In genomic region chr2:207528980-207529329, GRCh38 we compare ENCODE assay signal across 8 cellular contexts. TPM values are rescaled to one million over a fixed set of nuclear protein-coding genes. Genes with fewer than 3 reads are reported as not detected.
DNase-seq lines count a peak whose midpoint lies in the region; ATAC-seq, FAIRE-seq and TF ChIP-seq lines count a peak whose summit lies in the region.

No MANE protein-coding gene starts in this region.

- H3K79me2 ChIP-seq in endothelial cell of umbilical vein (ENCODE audit: control insufficient read depth, insufficient read depth, low read length): peaks cover 38% of the 10 kb centered on the region

- no peaks in the 10 kb centered on the region for H3K9me1 ChIP-seq in endothelial cell of umbilical vein (replicated peaks; ENCODE audit: control insufficient read depth, extremely low read depth, insufficient read depth, low read length)

- TF ChIP-seq CTCF in endothelial cell of umbilical vein (IDR thresholded peaks at IDR 0.05; ENCODE audit: extremely low read depth in 1 of 2, insufficient read depth in 1 of 2, low read depth in 1 of 2, low read length in 2 of 2): no peak

- peak overlapping the region; percentile 94 for H3K4me2 ChIP-seq in endothelial cell of umbilical vein (ENCODE audit: insufficient read depth, low read length)

- H3K27ac ChIP-seq in endothelial cell of umbilical vein (ENCODE audit: insufficient read depth, low read depth, low read length) (peak overlapping the region; percentile 95), substantia nigra (ENCODE audit: low read depth, low read length, poor library complexity, severe bottlenecking) (peak overlapping the region; percentile 97)

- TSS peak; percentile 43 for BruUV-seq in endothelial cell of umbilical vein (replicated peaks; lab: Mats Ljungman, UMichigan)

- H3K9ac ChIP-seq in endothelial cell of umbilical vein (replicated peaks; ENCODE audit: extremely low read depth, insufficient read depth, low read length): peak overlapping the region; percentile 98

- peak; percentile 56 for DNase-seq in ELF-1 (ENCODE audit: low read depth, low spot score)
- peak; percentile 31 for DNase-seq in HuH-7 (ENCODE audit: low spot score)
- peak; percentile 56 to 59 for DNase-seq in activated CD4-positive, alpha-beta T cell treated with anti-CD3 and anti-CD28 coated beads, Interleukin-2, amount 50 U/mL, for 4 hours
- DNase-seq in endothelial cell of umbilical vein (ENCODE audit: low read depth, low spot score): peak; percentile 50
- peak; percentile 43 for DNase-seq in myocyte (ENCODE audit: low read depth)
- peak in 7 of 49 donors; percentile 35 to 54 (median 46) for DNase-seq in substantia nigra (lab: John Stamatoyannopoulos, UW)
- DNase-seq in NCI-H1930 (lab: John Stamatoyannopoulos, UW): no peak

- POLR2A ChIA-PET in endothelial cell of umbilical vein (lab: Charles Lee): interaction anchor here (0.7 kb wide), 1 partner anchor 87 kb away, joined by 10 read pairs; no protein-coding TSS in a partner anchor

- H3K4me1 ChIP-seq in endothelial cell of umbilical vein (ENCODE audit: control insufficient read depth, extremely low read depth, insufficient read depth, low read length): peaks cover 26% of the 10 kb centered on the region

- no peaks in the 10 kb centered on the region for H3K36me3 ChIP-seq in endothelial cell of umbilical vein (ENCODE audit: control insufficient read depth in 2 of 2, extremely low read depth in 1 of 2, insufficient read depth in 2 of 2, low read length in 2 of 2)

- peak; percentile 15 for ATAC-seq in GM21526 (IDR thresholded peaks at IDR 0.05; ENCODE audit: low FRiP score, unreplicated experiment)

- peaks cover 3% of the 10 kb centered on the region for H4K20me1 ChIP-seq in endothelial cell of umbilical vein (replicated peaks; ENCODE audit: control insufficient read depth, extremely low read depth, insufficient read depth, low read length)

- H3K9me3 ChIP-seq in endothelial cell of umbilical vein (replicated peaks; ENCODE audit: control insufficient read depth, insufficient read depth, low read length): no peaks in the 10 kb centered on the region

- intact Hi-C loops in endothelial cell of umbilical vein (cut with micrococcal nuclease): loop anchor here (1.0 kb wide), 6 partner anchors 32 to 363 kb away; no protein-coding TSS in a partner anchor

- dilution Hi-C loops in endothelial cell of umbilical vein (cut with MboI; ENCODE audit: extremely low pct_ligation_motif_present, low sequenced_read_pairs): no loop called here

- peak overlapping the region; percentile 61 to 72 (median 66) for H3K4me3 ChIP-seq in endothelial cell of umbilical vein (replicated peaks in 1 of 3; ENCODE audit: insufficient read depth in 1 of 3, low read depth in 1 of 3, low read length in 3 of 3)

- FAIRE-seq in endothelial cell of umbilical vein (lab: Jason Lieb, UNC): peak; percentile 26

- TF ChIP-seq POLR2A in endothelial cell of umbilical vein (IDR thresholded peaks at IDR 0.05; ENCODE audit: low read depth, low read length): no peak

- peak overlapping the region; percentile 64 for H2AFZ ChIP-seq in endothelial cell of umbilical vein (ENCODE audit: low read depth, low read length)

- CTCF ChIA-PET in endothelial cell of umbilical vein (lab: Charles Lee): no interaction called here

- no peaks in the 10 kb centered on the region for H3K27me3 ChIP-seq in endothelial cell of umbilical vein (ENCODE audit: control insufficient read depth in 2 of 2, insufficient read depth in 2 of 2, low read length in 2 of 2)

TF ChIP-seq in endothelial cell of umbilical vein, 7 proteins besides CTCF, POLR2A, EP300 and RAD21:
- no peak for TF ChIP-seq MYC (IDR thresholded peaks at IDR 0.05; ENCODE audit: low read depth, low read length)
- no peak for TF ChIP-seq FOS (IDR thresholded peaks at IDR 0.05; ENCODE audit: borderline replicate concordance, insufficient read depth, low read length)
- TF ChIP-seq GATA2 (IDR thresholded peaks at IDR 0.05; ENCODE audit: insufficient read depth, insufficient read length, low read depth, low read length): no peak
- no peak for TF ChIP-seq MAX (IDR thresholded peaks at IDR 0.05; ENCODE audit: insufficient read depth, insufficient read length)
- no peak for TF ChIP-seq EZH2 (IDR thresholded peaks at IDR 0.05; ENCODE audit: borderline replicate concordance, low read depth, low read length, severe bottlenecking)
- TF ChIP-seq JUN (IDR thresholded peaks at IDR 0.05; ENCODE audit: borderline replicate concordance, insufficient read depth, insufficient read length, low read depth): no peak
TF ChIP-seq in endothelial cell of umbilical vein: peak in this region for 0.

RNA-seq across cellular contexts. Expression of gene CREB1, which starts 0.8 kb away (rescaled TPM):
- 69.3 and 71.1 TPM in 2 replicates for total RNA-seq in endothelial cell of umbilical vein
- 31.0 and 35.7 TPM in 2 replicates for polyA plus RNA-seq in endothelial cell of umbilical vein
- polyA plus RNA-seq in endothelial cell of umbilical vein (2011; cell fraction: cytosol; rRNA removed): 26.4 and 29.1 TPM in 2 replicates
- 41.0 and 42.2 TPM in 2 replicates for polyA plus RNA-seq in endothelial cell of umbilical vein (2011; cell fraction: nucleus; rRNA removed)
- polyA plus RNA-seq in endothelial cell of umbilical vein (2012): 34.9 and 45.5 TPM in 2 replicates
- 131 and 149 TPM in 2 replicates for polyA minus RNA-seq in endothelial cell of umbilical vein
- polyA minus RNA-seq in endothelial cell of umbilical vein (2011; cell fraction: cytosol; rRNA and poly(A)+ RNA removed): 28.4 TPM
- 65.2 and 84.5 TPM in 2 replicates for polyA minus RNA-seq in endothelial cell of umbilical vein (2011; cell fraction: nucleus; rRNA and poly(A)+ RNA removed)
- total RNA-seq in myocyte: 24.6 and 43.5 TPM in 2 replicates
- 17.7 TPM for polyA plus RNA-seq in myocyte (2012)

Comparison
In these comparisons a context has a peak if more than half of its experiments do, and no peak if none do; other contexts are left out.
1. DNase-seq: peak in ELF-1 (single experiment), HuH-7 (single experiment), activated CD4-positive, alpha-beta T cell treated with anti-CD3 and anti-CD28 coated beads, Interleukin-2, amount 50 U/mL, for 4 hours (2 of 2), endothelial cell of umbilical vein (single experiment) and myocyte (single experiment); none in NCI-H1930 (0 of 2).